In genomic region chr6:22845467-22845866, GRCh38 we compare ENCODE assay signal across 22 cellular contexts.
A peak's percentile ranks its signal among the peaks of the same experiment; 100 is the strongest.
DNase-seq lines count a peak whose midpoint lies in the region; ATAC-seq and TF ChIP-seq lines count a peak whose summit lies in the region.
"Had no signal": no experiment of that assay in that cellular context is flagged by ENCODE, and none has a peak within 500 bp of the region (broad histone marks: within the 10 kb centered on the region; RNA-seq: fewer than 3 reads in every experiment).

No MANE protein-coding gene starts in this region.

- no peak overlapping the region for H3K27ac ChIP-seq in osteoblast (ENCODE audit: low read depth, low read length)
- H3K27ac ChIP-seq: A549; BLaER1 treated with 17β-estradiol and CSF1 and Interleukin-3, amounts not matched to agents 10 nM and 100 nM had no signal

- H3K36me3 ChIP-seq in osteoblast (ENCODE audit: insufficient read depth, low read length) (no peaks in the 10 kb centered on the region), MG63 (no peaks in the 10 kb centered on the region)
- H3K36me3 ChIP-seq: BE2C; BLaER1 treated with 17β-estradiol and CSF1 and Interleukin-3, amounts not matched to agents 10 nM and 100 nM; HAP-1 had no signal

- H3K9me3 ChIP-seq in osteoblast (ENCODE audit: low read depth, low read length) (no peaks in the 10 kb centered on the region), MG63 (no peaks in the 10 kb centered on the region)
- H3K9me3 ChIP-seq: A549, BE2C, HAP-1 had no signal

- H3K4me1 ChIP-seq in osteoblast (ENCODE audit: insufficient read depth, low read length), result no peaks in the 10 kb centered on the region
- H3K4me1 ChIP-seq: A549; BLaER1 treated with 17β-estradiol and CSF1 and Interleukin-3, amounts not matched to agents 10 nM and 100 nM; HAP-1 had no signal

- no peak for TF ChIP-seq CTCF in osteoblast (IDR thresholded peaks at IDR 0.05; ENCODE audit: extremely low read depth, low read depth, low read length)

- peak overlapping the region; percentile 34 for H2AFZ ChIP-seq in osteoblast (ENCODE audit: low read length)

- H3K4me3 ChIP-seq in osteoblast (ENCODE audit: insufficient read depth, low read length), result no peak overlapping the region
- H3K4me3 ChIP-seq in MG63, result no peak overlapping the region
- H3K4me3 ChIP-seq: A549; BLaER1 treated with 17β-estradiol and CSF1 and Interleukin-3, amounts not matched to agents 10 nM and 100 nM; GM12878; HAP-1 had no signal

- DNase-seq in M059J (ENCODE audit: low read depth) (peak; percentile 6), dermis blood vessel endothelial cell (peak; percentile 65), osteoblast (ENCODE audit: insufficient read length, low spot score, missing footprints) (no peak), MG63 (no peak), NCI-H1105 (lab: John Stamatoyannopoulos, UW) (no peak)
- DNase-seq: 8988T; ACHN; AML-193; BE2C; CD4-positive, alpha-beta T cell; CD8-positive, alpha-beta memory T cell; DMS 273 treated with DMSO at 0.1 percent for 48 hours; DMS79; EL; GDM1; GOT3; HFFc6 had no signal

- no peaks in the 10 kb centered on the region for H3K27me3 ChIP-seq in osteoblast (ENCODE audit: insufficient read depth, low read length)
- H3K27me3 ChIP-seq in MG63, result no peaks in the 10 kb centered on the region
- H3K27me3 ChIP-seq: BE2C; BLaER1 treated with 17β-estradiol and CSF1 and Interleukin-3, amounts not matched to agents 10 nM and 100 nM had no signal

- ATAC-seq in GM18907 (IDR thresholded peaks at IDR 0.05; ENCODE audit: unreplicated experiment), result no peak
- ATAC-seq: A549, GM12878 had no signal

- no peak overlapping the region for H3K4me2 ChIP-seq in osteoblast (ENCODE audit: insufficient read depth, low read length)
- H3K4me2 ChIP-seq: A549; BLaER1 treated with 17β-estradiol and CSF1 and Interleukin-3, amounts not matched to agents 10 nM and 100 nM had no signal

- no peaks in the 10 kb centered on the region for H3K79me2 ChIP-seq in osteoblast (ENCODE audit: insufficient read depth, low read length)

- no peaks in the 10 kb centered on the region for H4K20me1 ChIP-seq in osteoblast (ENCODE audit: insufficient read depth, low read length)
- H4K20me1 ChIP-seq: BLaER1 treated with 17β-estradiol and CSF1 and Interleukin-3, amounts not matched to agents 10 nM and 100 nM had no signal

Comparison
In these comparisons a context has a peak if more than half of its experiments do, and no peak if none do; other contexts are left out.
1. DNase-seq: peak in M059J (single experiment) and dermis blood vessel endothelial cell (single experiment); none in osteoblast (single experiment), MG63 (single experiment) and NCI-H1105 (single experiment).